ENCODE assay signal across 33 cellular contexts in genomic region chr11:699116-699508, GRCh38. TPM values are rescaled to one million over a fixed set of nuclear protein-coding genes. Genes with fewer than 3 reads are reported as not detected.
DNase-seq lines count a peak whose midpoint lies in the region; ATAC-seq and TF ChIP-seq lines count a peak whose summit lies in the region.
"Had no signal": no experiment of that assay in that cellular context is flagged by ENCODE, and none has a peak within 500 bp of the region (broad histone marks: within the 10 kb centered on the region; RNA-seq: fewer than 3 reads in every experiment).

No MANE protein-coding gene starts in this region.

- H3K4me2 ChIP-seq in BLaER1 = peak overlapping the region; percentile 77

- intact Hi-C loops in esophagus muscularis mucosa (cut with DNase I) = no loop called here
- intact Hi-C loops in psoas muscle (cut with DNase I) = loop anchor here in 1 of 2 donors (10.0 kb wide), 1 partner anchor 124 kb away; the partner anchor contains the start of gene PHRF1

- H3K9ac ChIP-seq in BLaER1 = no peak overlapping the region
- H3K9ac ChIP-seq in SK-N-MC (ENCODE audit: insufficient read length) = peak overlapping the region; percentile 49

- H3K27me3 ChIP-seq in BLaER1 = no peaks in the 10 kb centered on the region
- no peaks in the 10 kb centered on the region for H3K27me3 ChIP-seq in esophagus muscularis mucosa
- peaks cover 0 to 1% (median 0%) of the 10 kb centered on the region in 3 donors for H3K27me3 ChIP-seq in psoas muscle (ENCODE audit: insufficient read depth in 3 of 3, low read length in 2 of 3)
- H3K27me3 ChIP-seq: BE2C, colonic mucosa, Peyer's patch, tibial artery, vagina had no signal

- WGBS in esophagus muscularis mucosa = 96% methylated on average over 7 of the region's 7 CpGs
- 86 to 96% (median 95%) methylated on average over 7 of the region's 7 CpGs for WGBS in psoas muscle, 3 donors

- ATAC-seq in psoas muscle (no peak), omental fat pad (ENCODE audit: low FRiP score) (no peak)
- ATAC-seq: activated CD4-positive, alpha-beta T cell treated with anti-CD3 and anti-CD28 coated beads for 36 hours; activated CD8-positive, alpha-beta T cell treated with anti-CD3 and anti-CD28 coated beads, Interleukin-2, amount 10 ng/mL, durations not matched to agents 7 days and 5 days; activated T-helper 17 cell treated with anti-CD3 and anti-CD28 coated beads, Interleukin-2, amount 50 U/mL, for 72 hours; GM12878; naive thymus-derived CD8-positive, alpha-beta T cell; stimulated activated naive CD8-positive, alpha-beta T cell treated with anti-CD3 and anti-CD28 coated beads, Interleukin-15, amount 100 ng/mL, for 72 hours had no signal

- H3K4me1 ChIP-seq in BLaER1 = peaks cover 61% of the 10 kb centered on the region
- peaks cover 24 to 60% (median 51%) of the 10 kb centered on the region in 4 donors for H3K4me1 ChIP-seq in esophagus muscularis mucosa
- H3K4me1 ChIP-seq in psoas muscle = peaks cover 32% of the 10 kb centered on the region
- H3K4me1 ChIP-seq: BE2C had no signal

- H3K4me3 ChIP-seq in BLaER1 = no peak overlapping the region
- H3K4me3 ChIP-seq in SK-N-MC = no peak overlapping the region
- no peak overlapping the region for H3K4me3 ChIP-seq in esophagus muscularis mucosa
- H3K4me3 ChIP-seq in psoas muscle = no peak overlapping the region
- H3K4me3 ChIP-seq: colonic mucosa, GM12878, lung, Peyer's patch, skin epidermis, tibial artery, vagina had no signal

- H3K9me3 ChIP-seq in BLaER1 (peaks cover 8% of the 10 kb centered on the region; the same call in 1 of the 2 replicates), SK-N-MC (ENCODE audit: low read depth, low read length) (no peaks in the 10 kb centered on the region), esophagus muscularis mucosa (no peaks in the 10 kb centered on the region), psoas muscle (no peaks in the 10 kb centered on the region)
- H3K9me3 ChIP-seq: BE2C, colonic mucosa, Peyer's patch, tibial artery, vagina had no signal

- no peak for DNase-seq in SK-N-MC (ENCODE audit: low read depth, low spot score)
- DNase-seq in esophagus muscularis mucosa (ENCODE audit: extremely low spot score) = no peak
- DNase-seq in psoas muscle = no peak
- no peak for DNase-seq in GDM1 (lab: John Stamatoyannopoulos, UW)
- DNase-seq in NCI-H146 treated with DMSO at 0.1 percent for 48 hours (lab: John Stamatoyannopoulos, UW; ENCODE audit: unreplicated experiment) = no peak
- no peak for DNase-seq in GM03348 (ENCODE audit: low spot score)
- no peak for DNase-seq in omental fat pad (ENCODE audit: low spot score)
- DNase-seq: activated CD4-positive, alpha-beta T cell treated with anti-CD3 and anti-CD28 coated beads for 36 hours; activated CD8-positive, alpha-beta T cell treated with anti-CD3 and anti-CD28 coated beads, Interleukin-2, amount 10 ng/mL, durations not matched to agents 7 days and 5 days; activated naive CD4-positive, alpha-beta T cell treated with anti-CD3 and anti-CD28 coated beads, Interleukin-2, amount 50 U/mL, for 16 hours; amniotic stem cell; BE2C; colonic mucosa; DMS 273 treated with DMSO at 0.1 percent for 48 hours; effector CD8-positive, alpha-beta T cell; EL; H9; NCI-H1694; NCI-H446; NCI-H748 treated with DMSO at 0.1 percent for 48 hours; occipital lobe; Peyer's patch; SIG-M5; stimulated activated naive CD8-positive, alpha-beta T cell treated with anti-CD3 and anti-CD28 coated beads, Interleukin-15, amount 100 ng/mL, for 72 hours; SW 1271; tibial artery had no signal

- H3K36me3 ChIP-seq in BLaER1 (peaks cover 19% of the 10 kb centered on the region), SK-N-MC (ENCODE audit: insufficient read depth, low read length) (no peaks in the 10 kb centered on the region), esophagus muscularis mucosa (peaks cover 11 to 46% (median 26%) of the 10 kb centered on the region in 4 donors), psoas muscle (ENCODE audit: insufficient read depth in 1 of 2, low read depth in 1 of 2) (peaks cover 0 to 27% of the 10 kb centered on the region in 2 donors)
- H3K36me3 ChIP-seq: BE2C, colonic mucosa had no signal

- H3K27ac ChIP-seq in BLaER1 = no peak overlapping the region
- 0 out of 2 replicates have a peak overlapping the region, but pooled peaks have one; percentile 11 for H3K27ac ChIP-seq in SK-N-MC
- H3K27ac ChIP-seq in esophagus muscularis mucosa (replicated peaks in 1 of 4) = peak overlapping the region; percentile 94 to 100 (median 98)
- H3K27ac ChIP-seq in psoas muscle = peak overlapping the region; percentile 100
- H3K27ac ChIP-seq: colonic mucosa had no signal

- TF ChIP-seq CTCF in esophagus muscularis mucosa (IDR thresholded peaks at IDR 0.05) (no peak), psoas muscle (IDR thresholded peaks at IDR 0.05) (no peak), omental fat pad (IDR thresholded peaks at IDR 0.05) (no peak)

- no peak for TF ChIP-seq EP300 in esophagus muscularis mucosa (IDR thresholded peaks at IDR 0.05)

- no peak for TF ChIP-seq POLR2A in esophagus muscularis mucosa (IDR thresholded peaks at IDR 0.05; ENCODE audit: low read depth)

- peaks cover 43% of the 10 kb centered on the region for H4K20me1 ChIP-seq in BLaER1

RNA-seq across cellular contexts. Expression of gene TMEM80, which starts 3.5 kb away (rescaled TPM):
- total RNA-seq in esophagus muscularis mucosa (10 to 100 TPM; 27.4 to 55.2 (median 39.6) TPM), psoas muscle (10 to 100 TPM in 2 of 4 donors, 1 to 10 TPM in 2; 5.9 to 15.7 (median 9.7) TPM), omental fat pad (10 to 100 TPM; 16.9 to 31.5 (median 21.1) TPM)
- polyA plus RNA-seq in psoas muscle = 10 to 100 TPM in 2 of 3 donors, 1 to 10 TPM in 1; 7.4 to 16.3 (median 10.1) TPM

RNA-seq across cellular contexts. Expression of gene DEAF1, which starts 4.1 kb away (rescaled TPM):
- 10 to 100 TPM; 24.9 to 57.1 (median 39.4) TPM for total RNA-seq in esophagus muscularis mucosa
- total RNA-seq in psoas muscle = 10 to 100 TPM; 15.0 to 30.0 (median 21.0) TPM
- polyA plus RNA-seq in psoas muscle = 10 to 100 TPM; 12.5 to 18.1 (median 15.3) TPM
- 10 to 100 TPM; 20.3 to 29.0 (median 23.0) TPM for total RNA-seq in omental fat pad

RNA-seq across cellular contexts. Expression of gene EPS8L2, which starts 6.9 kb away (rescaled TPM):
- total RNA-seq in esophagus muscularis mucosa = 10 to 100 TPM in 3 of 4 donors, 1 to 10 TPM in 1; 5.6 to 31.6 (median 24.9) TPM
- total RNA-seq in psoas muscle = 1 to 10 TPM in 3 of 4 donors, under 1 TPM in 1; 0.89 to 3.1 (median 1.5) TPM
- under 1 TPM; 0.47 to 0.63 (median 0.56) TPM for polyA plus RNA-seq in psoas muscle
- total RNA-seq in omental fat pad = 10 to 100 TPM; 14.1 to 27.6 (median 22.3) TPM

RNA-seq across cellular contexts. Expression of gene TALDO1, which starts 48.2 kb away (rescaled TPM):
- 100 to 1,000 TPM; 168 to 231 (median 186) TPM for total RNA-seq in esophagus muscularis mucosa
- total RNA-seq in psoas muscle = 100 to 1,000 TPM in 1 of 4 donors, 10 to 100 TPM in 3; 77.7 to 140 (median 81.8) TPM
- polyA plus RNA-seq in psoas muscle = 10 to 100 TPM; 58.7 to 77.6 (median 65.9) TPM
- total RNA-seq in omental fat pad = 100 to 1,000 TPM; 183 to 295 (median 239) TPM
